In the genomic region with DNA sequence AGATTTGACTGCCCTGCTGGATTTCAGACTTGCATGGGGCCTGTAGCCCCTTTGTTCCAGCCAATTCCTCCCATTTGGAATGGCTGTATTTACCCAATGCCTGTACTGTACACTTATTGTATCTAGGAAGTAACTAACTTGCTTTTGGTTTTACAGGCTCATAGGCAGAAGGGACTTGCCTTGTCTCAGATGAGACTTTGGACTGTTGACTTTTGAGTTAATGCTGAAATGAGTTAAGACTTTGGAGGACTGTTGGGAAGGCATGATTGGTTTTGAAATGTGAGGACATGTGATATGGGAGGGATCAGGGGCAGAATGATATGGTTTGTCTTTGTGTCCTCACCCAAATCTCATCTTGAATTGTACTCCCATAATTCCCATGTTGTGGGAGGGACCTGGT, we compare ENCODE assay signal across 2 cellular contexts. TPM values are rescaled to one million over a fixed set of nuclear protein-coding genes. Genes with fewer than 3 reads are reported as not detected.
"Had no signal": no experiment of that assay in that cellular context is flagged by ENCODE, and none has a peak within 500 bp of the region (broad histone marks: within the 10 kb centered on the region; RNA-seq: fewer than 3 reads in every experiment).

No MANE protein-coding gene starts in this region.

RNA-seq across cellular contexts. Expression of a gene that starts 51.4 kb away (rescaled TPM):
- total RNA-seq: G401, GM12878 had no signal
- polyA plus RNA-seq: GM12878 had no signal
